ENCODE assay signal across 8 cellular contexts in genomic region chr9:96853711-96854072, GRCh38. TPM values are rescaled to one million over a fixed set of nuclear protein-coding genes. Genes with fewer than 3 reads are reported as not detected.
A peak's percentile ranks its signal among the peaks of the same experiment; 100 is the strongest.
DNase-seq lines count a peak whose midpoint lies in the region; ATAC-seq, FAIRE-seq and TF ChIP-seq lines count a peak whose summit lies in the region.

No MANE protein-coding gene starts in this region.

- peaks cover 56% of the 10 kb centered on the region for H3K79me2 ChIP-seq in Karpas-422 (ENCODE audit: low read length)
- H3K79me2 ChIP-seq in HepG2 (ENCODE audit: insufficient read depth, low read length), result peaks cover 42% of the 10 kb centered on the region

- no peaks in the 10 kb centered on the region; the same call in 1 of the 2 replicates for H3K9me3 ChIP-seq in ES-I3 (ENCODE audit: control insufficient read depth, insufficient read depth, low read length)
- H3K9me3 ChIP-seq in Karpas-422 (ENCODE audit: low read length), result peaks cover 6% of the 10 kb centered on the region
- H3K9me3 ChIP-seq in HepG2 (ENCODE audit: low read length), result peaks cover 7% of the 10 kb centered on the region
- H3K9me3 ChIP-seq in tibial artery, result no peaks in the 10 kb centered on the region

- FAIRE-seq in HepG2 (lab: Jason Lieb, UNC), result no peak

- H3K27ac ChIP-seq in Karpas-422 (ENCODE audit: low read length), result peak overlapping the region; percentile 28; the same call in 1 of the 2 replicates
- H3K27ac ChIP-seq in brain microvascular endothelial cell, result no peak overlapping the region
- H3K27ac ChIP-seq in HepG2 (ENCODE audit: extremely low read length, insufficient read depth, low read length), result peak overlapping the region; percentile 73
- H3K27ac ChIP-seq in tibial artery, result peak overlapping the region; percentile 76 to 83

- H3K4me1 ChIP-seq in ES-I3 (ENCODE audit: insufficient read depth, low read length), result peaks cover 9% of the 10 kb centered on the region; the same call in 1 of the 2 replicates
- peaks cover 19% of the 10 kb centered on the region for H3K4me1 ChIP-seq in Karpas-422 (ENCODE audit: low read length)
- H3K4me1 ChIP-seq in HepG2 (ENCODE audit: insufficient read depth, low read length), result peaks cover 67% of the 10 kb centered on the region
- peaks cover 0 to 30% (median 17%) of the 10 kb centered on the region in 4 donors for H3K4me1 ChIP-seq in tibial artery

- BruUV-seq in HepG2 (replicated peaks; lab: Mats Ljungman, UMichigan), result no TSS peak

- peak overlapping the region; percentile 80 for H3K9ac ChIP-seq in ES-I3 (ENCODE audit: low read depth, low read length)
- H3K9ac ChIP-seq in Karpas-422 (ENCODE audit: low read length), result peak overlapping the region; percentile 88
- peak overlapping the region; percentile 82 for H3K9ac ChIP-seq in HepG2 (ENCODE audit: insufficient read depth, low read depth, low read length)

- TF ChIP-seq RAD21 in HepG2 (CRISPR knock-in tag; IDR thresholded peaks at IDR 0.05), result no peak

- DNase-seq in Karpas-422 (peak; percentile 62), brain microvascular endothelial cell (no peak), HepG2 (ENCODE audit: low spot score) (no peak), tibial artery (no peak), NCI-H146 (lab: John Stamatoyannopoulos, UW) (no peak), HuH-7 (ENCODE audit: low spot score) (no peak)

- H3K4me3 ChIP-seq in Karpas-422 (ENCODE audit: low read length) (peak overlapping the region; percentile 84), brain microvascular endothelial cell (ENCODE audit: low read depth, low read length) (peak overlapping the region; percentile 87), HepG2 (replicated peaks in 1 of 3; ENCODE audit: insufficient read depth in 1 of 3, low read depth in 2 of 3, low read length in 3 of 3) (peak overlapping the region; percentile 78 to 84 (median 83)), tibial artery (peak overlapping the region; percentile 77 to 81)

- TF ChIP-seq CTCF in brain microvascular endothelial cell (IDR thresholded peaks at IDR 0.05; ENCODE audit: low read depth, low read length, missing control alignments) (no peak), HepG2 (CRISPR knock-in tag; IDR thresholded peaks at IDR 0.05) (no peak), tibial artery (IDR thresholded peaks at IDR 0.05) (no peak)

- H3K4me2 ChIP-seq in Karpas-422 (ENCODE audit: low read depth, low read length, poor library complexity, severe bottlenecking) (peak overlapping the region; percentile 80), HepG2 (ENCODE audit: low read depth, low read length) (peak overlapping the region; percentile 87)

- in situ Hi-C loops in brain microvascular endothelial cell (cut with HindIII; ENCODE audit: low pct_ligation_motif_present, low sequenced_read_pairs) (no loop called here), HepG2 (cut with HindIII; ENCODE audit: extremely low pct_ligation_motif_present, low pct_unique_long_range_greater_than_20kb) (loop anchor here (10.0 to 25.0 kb wide), 2 partner anchors 541 to 759 kb away; no protein-coding TSS in a partner anchor)

- ATAC-seq in GM21529 (IDR thresholded peaks at IDR 0.05; ENCODE audit: unreplicated experiment) (peak; percentile 28), HepG2 (peak; percentile 1; the same call in 2 of the 3 replicates)

- WGBS in HepG2 (ENCODE audit: low lambda C conversion rate), result 0% methylated on average over 7 of the region's 9 CpGs

- H3K36me3 ChIP-seq in ES-I3 (ENCODE audit: insufficient read depth, low read length) (no peaks in the 10 kb centered on the region), Karpas-422 (ENCODE audit: insufficient read depth, low read length) (peaks cover 31% of the 10 kb centered on the region), brain microvascular endothelial cell (replicated peaks) (no peaks in the 10 kb centered on the region), HepG2 (replicated peaks in 1 of 2; ENCODE audit: control insufficient read depth in 1 of 2, insufficient read depth in 2 of 2, low read length in 2 of 2) (peaks cover 2 to 4% of the 10 kb centered on the region in 2 experiments; a peak in 2 of 5 replicates), tibial artery (no peaks in the 10 kb centered on the region)

- CTCF ChIA-PET in HepG2 (lab: Yijun Ruan, JAX; ENCODE audit: low intra/inter-chr PET ratio, low total read pairs), result no interaction called here

- TF ChIP-seq EP300 in HepG2 (IDR thresholded peaks at IDR 0.05; ENCODE audit: low read depth in 2 of 2, low read length in 2 of 2) (no peak), HepG2 (CRISPR knock-in tag; IDR thresholded peaks at IDR 0.05; ENCODE audit: borderline replicate concordance) (no peak)

- POLR2A ChIA-PET in HepG2 (lab: Yijun Ruan, JAX), result interaction anchor here (1.1 to 1.5 kb wide), 4 partner anchors 22 to 780 kb away, joined by 4 to 13 read pairs (median 5); partner anchors contain the start of genes NCBP1 and TSTD2

- no peak for TF ChIP-seq POLR2A in HepG2 (IDR thresholded peaks at IDR 0.05; ENCODE audit: insufficient read depth in 1 of 2, low read depth in 2 of 2, low read length in 2 of 2)

- no peaks in the 10 kb centered on the region for H3K27me3 ChIP-seq in Karpas-422 (ENCODE audit: low read length)
- H3K27me3 ChIP-seq in brain microvascular endothelial cell (replicated peaks), result no peaks in the 10 kb centered on the region
- H3K27me3 ChIP-seq in HepG2 (ENCODE audit: control insufficient read depth in 1 of 2, insufficient read depth in 2 of 2, low read length in 2 of 2), result no peaks in the 10 kb centered on the region
- no peaks in the 10 kb centered on the region for H3K27me3 ChIP-seq in tibial artery

- H4K20me1 ChIP-seq in Karpas-422 (ENCODE audit: insufficient read depth, low read depth, low read length) (no peaks in the 10 kb centered on the region), HepG2 (ENCODE audit: insufficient read depth, low read length) (0 out of 2 replicates have a peak, but pooled peaks cover 6% of the 10 kb centered on the region)

- no peaks in the 10 kb centered on the region for H3K9me2 ChIP-seq in Karpas-422 (replicated peaks; ENCODE audit: insufficient read depth, low read length)

- intact Hi-C loops in HepG2 (cut with micrococcal nuclease; ENCODE audit: unreplicated experiment) (loop anchor here (10.0 kb wide), 1 partner anchor 381 kb away; no protein-coding TSS in a partner anchor), tibial artery (cut with DNase I; ENCODE audit: low total_unique reads) (loop anchor here (10.0 kb wide), 1 partner anchor 761 kb away; no protein-coding TSS in a partner anchor)

- H2AFZ ChIP-seq in Karpas-422 (ENCODE audit: low read length), result peak overlapping the region; percentile 77; the same call in 1 of the 2 replicates
- no peak overlapping the region for H2AFZ ChIP-seq in HepG2 (ENCODE audit: low read length)

TF ChIP-seq in HepG2, 621 proteins besides CTCF, POLR2A, EP300 and RAD21 (continues in another document):
- TF ChIP-seq ZNF572 (CRISPR knock-in tag; IDR thresholded peaks at IDR 0.05), result no peak
- no peak for TF ChIP-seq FOXO4 (CRISPR knock-in tag; conservative IDR thresholded peaks at IDR 0.05)
- TF ChIP-seq NCOR1 (IDR thresholded peaks at IDR 0.05; ENCODE audit: borderline replicate concordance, low read length), result no peak
- TF ChIP-seq ZNF446 (CRISPR knock-in tag; IDR thresholded peaks at IDR 0.05), result no peak
- no peak for TF ChIP-seq ZNF468 (CRISPR knock-in tag; IDR thresholded peaks at IDR 0.05)
- TF ChIP-seq SETDB1 (CRISPR knock-in tag; IDR thresholded peaks at IDR 0.05; ENCODE audit: borderline replicate concordance), result no peak

RNA-seq across cellular contexts. Expression of gene ZNF782, which starts 0.6 kb away (rescaled TPM):
- total RNA-seq in Karpas-422 (2014; rRNA removed; shearing (Covaris generic); ENCODE audit: low replicate concordance), result 8.9 and 11.0 TPM in 2 replicates
- total RNA-seq in HepG2 (2016; rRNA removed; fragmentation: Illumina TruSeq; extraction: Trizol), result 4.7 and 4.9 TPM in 2 replicates
- total RNA-seq in HepG2 (2016; cell fraction: cytosol; rRNA removed; fragmentation: Illumina TruSeq; extraction: Trizol; ENCODE audit: low read depth), result 0.88 and 2.2 TPM in 2 replicates
- 3.9 and 5.8 TPM in 2 replicates for total RNA-seq in HepG2 (2016; cell fraction: insoluble cytoplasmic fraction; rRNA removed; fragmentation: Illumina TruSeq; extraction: Trizol)
- 3.4 TPM in 2 replicates for total RNA-seq in HepG2 (2016; cell fraction: membrane; rRNA removed; fragmentation: Illumina TruSeq; extraction: Trizol)
- 10.7 and 14.7 TPM in 2 replicates for total RNA-seq in HepG2 (2016; cell fraction: nucleus; rRNA removed; fragmentation: Illumina TruSeq; extraction: Trizol)
- polyA plus RNA-seq in HepG2 (2011; rRNA removed), result 1.4 and 1.5 TPM in 2 replicates
- 0.50 and 0.88 TPM in 2 replicates for polyA plus RNA-seq in HepG2 (2011; cell fraction: cytosol; rRNA removed)
- 2.1 TPM in 2 replicates for polyA plus RNA-seq in HepG2 (2011; cell fraction: nucleus; rRNA removed)
- 1.4 and 1.6 TPM in 2 replicates for polyA plus RNA-seq in HepG2 (2012)
- 1.5 and 1.7 TPM in 2 replicates for polyA plus RNA-seq in HepG2 (2016; cell fraction: cytosol; fragmentation: Illumina TruSeq; extraction: Trizol; ENCODE audit: low read depth)
- 2.1 and 2.3 TPM in 2 replicates for polyA plus RNA-seq in HepG2 (2016; cell fraction: insoluble cytoplasmic fraction; fragmentation: Illumina TruSeq; extraction: Trizol; ENCODE audit: low read depth)
- 2.1 and 2.4 TPM in 2 replicates for polyA plus RNA-seq in HepG2 (2016; cell fraction: membrane; fragmentation: Illumina TruSeq; extraction: Trizol; ENCODE audit: low read depth)
- polyA plus RNA-seq in HepG2 (2016; cell fraction: nucleus; fragmentation: Illumina TruSeq; extraction: Trizol; ENCODE audit: insufficient read depth, low read depth), result 4.9 and 5.3 TPM in 2 replicates
- polyA minus RNA-seq in HepG2 (2011; rRNA and poly(A)+ RNA removed; ENCODE audit: low replicate concordance), result 2.2 and 9.6 TPM in 2 replicates
- polyA minus RNA-seq in HepG2 (2011; cell fraction: cytosol; rRNA and poly(A)+ RNA removed), result 1.5 and 2.2 TPM in 2 replicates
- polyA minus RNA-seq in HepG2 (2011; cell fraction: nucleus; rRNA and poly(A)+ RNA removed), result 18.7 and 20.3 TPM in 2 replicates
